In the genomic region with DNA sequence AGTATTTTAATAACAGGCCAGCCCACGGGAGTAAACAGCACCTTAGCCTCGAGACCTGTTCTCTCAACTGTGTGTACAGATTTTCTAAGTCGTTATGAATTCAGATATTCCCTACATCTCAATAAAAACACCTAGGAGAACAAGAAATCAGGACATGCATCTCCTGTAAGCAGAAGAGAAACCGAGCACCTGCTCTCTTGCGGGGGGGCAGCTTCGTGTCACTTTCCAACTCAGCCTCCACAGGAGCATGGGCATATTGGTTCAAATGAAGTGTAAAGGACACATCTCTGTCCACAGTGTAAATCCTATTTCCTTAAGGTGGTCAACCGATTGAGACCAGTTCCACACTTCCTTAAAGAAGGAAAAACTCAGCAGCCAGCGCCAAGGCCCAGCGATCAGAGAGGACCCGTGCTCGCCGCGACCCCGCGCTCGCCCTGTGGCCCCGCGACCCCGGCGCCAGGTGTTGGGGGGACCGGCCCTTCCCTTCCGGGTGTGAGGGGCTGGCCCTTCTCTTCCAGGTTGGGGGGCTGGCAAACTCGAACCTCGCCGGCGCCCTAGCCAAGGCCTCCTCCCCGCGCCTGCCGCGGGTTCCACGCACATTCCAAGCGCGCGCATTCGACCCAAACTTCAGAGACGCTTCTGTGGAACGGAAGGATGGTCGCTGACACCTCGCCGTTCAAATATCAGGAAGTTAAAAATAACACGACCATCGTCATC, we compare ENCODE assay signal across 9 cellular contexts. TPM values are rescaled to one million over a fixed set of nuclear protein-coding genes. Genes with fewer than 3 reads are reported as not detected.
DNase-seq lines count a peak whose midpoint lies in the region; ATAC-seq, FAIRE-seq and TF ChIP-seq lines count a peak whose summit lies in the region.
"Had no signal": no experiment of that assay in that cellular context is flagged by ENCODE, and none has a peak within 500 bp of the region (broad histone marks: within the 10 kb centered on the region; RNA-seq: fewer than 3 reads in every experiment).

No MANE protein-coding gene starts in this region.

- TF ChIP-seq CTCF in astrocyte of the cerebellum (IDR thresholded peaks at IDR 0.05; ENCODE audit: low read depth, low read length, missing control alignments) (no peak), HepG2 (CRISPR knock-in tag; IDR thresholded peaks at IDR 0.05) (0 out of 2 replicates have a peak, but pooled peaks have one; percentile 6), suprapubic skin (IDR thresholded peaks at IDR 0.05) (no peak)

- in situ Hi-C loops in astrocyte of the cerebellum (cut with HindIII; ENCODE audit: low sequenced_read_pairs): no loop called here
- in situ Hi-C loops in HepG2 (cut with HindIII; ENCODE audit: extremely low pct_ligation_motif_present, low pct_unique_long_range_greater_than_20kb): no loop called here

- H3K79me2 ChIP-seq in HepG2 (ENCODE audit: insufficient read depth, low read length): peaks cover 39% of the 10 kb centered on the region

- CTCF ChIA-PET in activated CD4-positive, alpha-beta T cell treated with anti-CD3 and anti-CD28 coated beads, Interleukin-2, amount 10 ng/mL, durations not matched to agents 7 days and 5 days (lab: Charles Lee): no interaction called here
- CTCF ChIA-PET in HepG2 (lab: Yijun Ruan, JAX; ENCODE audit: low intra/inter-chr PET ratio, low total read pairs): no interaction called here

- TF ChIP-seq RAD21 in HepG2 (CRISPR knock-in tag; IDR thresholded peaks at IDR 0.05): no peak

- TF ChIP-seq EP300 in HepG2 (IDR thresholded peaks at IDR 0.05; ENCODE audit: low read depth in 2 of 2, low read length in 2 of 2) (no peak), HepG2 (CRISPR knock-in tag; IDR thresholded peaks at IDR 0.05; ENCODE audit: borderline replicate concordance) (no peak), suprapubic skin (IDR thresholded peaks at IDR 0.05) (no peak)

- no peak overlapping the region for H2AFZ ChIP-seq in HepG2 (ENCODE audit: low read length)

- POLR2A ChIA-PET in activated CD4-positive, alpha-beta T cell treated with anti-CD3 and anti-CD28 coated beads, Interleukin-2, amount 10 ng/mL, durations not matched to agents 7 days and 5 days (lab: Charles Lee): no interaction called here
- POLR2A ChIA-PET in HepG2 (lab: Yijun Ruan, JAX): interaction anchor here (2.0 to 11.0 kb wide), 4 partner anchors 15 to 87 kb away, joined by 4 to 156 read pairs (median 12); a partner anchor contains a TSS

- peak overlapping the region; percentile 98 for H3K4me2 ChIP-seq in HepG2 (ENCODE audit: low read depth, low read length)

- intact Hi-C loops in HepG2 (cut with micrococcal nuclease; ENCODE audit: unreplicated experiment): no loop called here

- no peaks in the 10 kb centered on the region for H3K9me3 ChIP-seq in HepG2 (ENCODE audit: low read length)
- H3K9me3 ChIP-seq in suprapubic skin: peaks cover 4% of the 10 kb centered on the region

- ATAC-seq in HepG2 (no peak), HG03378 (IDR thresholded peaks at IDR 0.05; ENCODE audit: unreplicated experiment) (no peak)

- H3K27ac Mint-ChIP-seq in activated CD4-positive, alpha-beta T cell treated with anti-CD3 and anti-CD28 coated beads, Interleukin-2, amount 10 ng/mL, durations not matched to agents 7 days and 5 days: peak overlapping the region; percentile 81

- H3K27me3 ChIP-seq in HepG2 (ENCODE audit: control insufficient read depth in 1 of 2, insufficient read depth in 2 of 2, low read length in 2 of 2) (peaks cover 0 to 5% of the 10 kb centered on the region in 2 experiments; a peak in 1 of 5 replicates), suprapubic skin (no peaks in the 10 kb centered on the region)

- H3K4me3 Mint-ChIP-seq in activated CD4-positive, alpha-beta T cell treated with anti-CD3 and anti-CD28 coated beads, Interleukin-2, amount 10 ng/mL, durations not matched to agents 7 days and 5 days: peak overlapping the region; percentile 69

- BruUV-seq in HepG2 (replicated peaks; lab: Mats Ljungman, UMichigan): no TSS peak

- H3K4me1 ChIP-seq in HepG2 (ENCODE audit: insufficient read depth, low read length): peaks cover 83% of the 10 kb centered on the region
- peaks cover 43% of the 10 kb centered on the region for H3K4me1 ChIP-seq in suprapubic skin

- H3K36me3 ChIP-seq in HepG2 (replicated peaks in 1 of 2; ENCODE audit: control insufficient read depth in 1 of 2, insufficient read depth in 2 of 2, low read length in 2 of 2) (no peaks in the 10 kb centered on the region; a peak in 1 of 5 replicates), suprapubic skin (peaks cover 3% of the 10 kb centered on the region)

- H3K36me3 Mint-ChIP-seq in activated CD4-positive, alpha-beta T cell treated with anti-CD3 and anti-CD28 coated beads, Interleukin-2, amount 10 ng/mL, durations not matched to agents 7 days and 5 days (ENCODE audit: low read depth): peaks cover 15% of the 10 kb centered on the region

- H3K9ac ChIP-seq in HepG2 (ENCODE audit: insufficient read depth, low read depth, low read length): peak overlapping the region; percentile 61

- WGBS in HepG2 (ENCODE audit: low lambda C conversion rate): 83% methylated on average over 41 of the region's 42 CpGs
- WGBS in suprapubic skin: 40% methylated on average over 32 of the region's 42 CpGs

- H3K4me3 ChIP-seq in astrocyte of the cerebellum (ENCODE audit: low read depth, low read length) (peak overlapping the region; percentile 91), HepG2 (replicated peaks in 1 of 3; ENCODE audit: insufficient read depth in 1 of 3, low read depth in 2 of 3, low read length in 3 of 3) (peak overlapping the region; percentile 0 to 99 (median 22); a peak in 3 of 6 replicates), suprapubic skin (peak overlapping the region; percentile 67)

- H4K20me1 ChIP-seq in HepG2 (ENCODE audit: insufficient read depth, low read length): peaks cover 25% of the 10 kb centered on the region

- TF ChIP-seq POLR2A in HepG2 (IDR thresholded peaks at IDR 0.05; ENCODE audit: insufficient read depth in 1 of 2, low read depth in 2 of 2, low read length in 2 of 2): no peak
- no peak for TF ChIP-seq POLR2A in suprapubic skin (IDR thresholded peaks at IDR 0.05)

- H3K27me3 Mint-ChIP-seq in activated CD4-positive, alpha-beta T cell treated with anti-CD3 and anti-CD28 coated beads, Interleukin-2, amount 10 ng/mL, durations not matched to agents 7 days and 5 days: no peaks in the 10 kb centered on the region

- H3K27ac ChIP-seq in HepG2 (ENCODE audit: extremely low read length, insufficient read depth, low read length): peak overlapping the region; percentile 84
- H3K27ac ChIP-seq in suprapubic skin: peak overlapping the region; percentile 92

- peaks cover 26% of the 10 kb centered on the region for H3K4me1 Mint-ChIP-seq in activated CD4-positive, alpha-beta T cell treated with anti-CD3 and anti-CD28 coated beads, Interleukin-2, amount 10 ng/mL, durations not matched to agents 7 days and 5 days

- FAIRE-seq in HepG2 (lab: Jason Lieb, UNC): no peak

- no peak for DNase-seq in activated CD4-positive, alpha-beta T cell treated with anti-CD3 and anti-CD28 coated beads, Interleukin-2, amount 10 ng/mL, durations not matched to agents 7 days and 5 days
- DNase-seq in activated CD4-positive, alpha-beta T cell treated with anti-CD3 and anti-CD28 coated beads for 4 hours: no peak
- DNase-seq in astrocyte of the cerebellum (ENCODE audit: low read depth) (no peak), HepG2 (ENCODE audit: low spot score) (no peak), suprapubic skin (ENCODE audit: low spot score in 2 of 2) (no peak), AG08396 (ENCODE audit: low spot score) (no peak), NCI-H526 treated with DMSO at 0.1 percent for 48 hours (lab: John Stamatoyannopoulos, UW) (no peak)

- peaks cover 4% of the 10 kb centered on the region for H3K9me3 Mint-ChIP-seq in activated CD4-positive, alpha-beta T cell treated with anti-CD3 and anti-CD28 coated beads, Interleukin-2, amount 10 ng/mL, durations not matched to agents 7 days and 5 days

RNA-seq across cellular contexts. Expression of a gene that starts 0.7 kb away (rescaled TPM):
- 10 to 100 TPM; 19.6 to 21.0 TPM for total RNA-seq in activated CD4-positive, alpha-beta T cell treated with anti-CD3 and anti-CD28 coated beads, Interleukin-2, amount 10 ng/mL, durations not matched to agents 7 days and 5 days
- total RNA-seq in HepG2 (2016; rRNA removed; fragmentation: Illumina TruSeq; extraction: Trizol): 8.8 and 13.0 TPM in 2 replicates
- total RNA-seq in HepG2 (2016; cell fraction: cytosol; rRNA removed; fragmentation: Illumina TruSeq; extraction: Trizol; ENCODE audit: low read depth): 4.1 and 4.9 TPM in 2 replicates
- 8.7 and 10.6 TPM in 2 replicates for total RNA-seq in HepG2 (2016; cell fraction: insoluble cytoplasmic fraction; rRNA removed; fragmentation: Illumina TruSeq; extraction: Trizol)
- 6.5 and 8.7 TPM in 2 replicates for total RNA-seq in HepG2 (2016; cell fraction: membrane; rRNA removed; fragmentation: Illumina TruSeq; extraction: Trizol)
- 19.0 and 22.6 TPM in 2 replicates for total RNA-seq in HepG2 (2016; cell fraction: nucleus; rRNA removed; fragmentation: Illumina TruSeq; extraction: Trizol)
- 38.1 and 48.2 TPM in 2 replicates for polyA plus RNA-seq in HepG2 (2011; rRNA removed)
- polyA plus RNA-seq in HepG2 (2011; cell fraction: cytosol; rRNA removed): 22.1 and 28.8 TPM in 2 replicates
- polyA plus RNA-seq in HepG2 (2011; cell fraction: nucleus; rRNA removed): 105 and 110 TPM in 2 replicates
- 34.7 and 61.3 TPM in 2 replicates for polyA plus RNA-seq in HepG2 (2012)
- polyA plus RNA-seq in HepG2 (2016; cell fraction: cytosol; fragmentation: Illumina TruSeq; extraction: Trizol; ENCODE audit: low read depth): 3.9 and 4.4 TPM in 2 replicates
- 12.2 TPM in 2 replicates for polyA plus RNA-seq in HepG2 (2016; cell fraction: insoluble cytoplasmic fraction; fragmentation: Illumina TruSeq; extraction: Trizol; ENCODE audit: low read depth)
- 6.9 and 8.4 TPM in 2 replicates for polyA plus RNA-seq in HepG2 (2016; cell fraction: membrane; fragmentation: Illumina TruSeq; extraction: Trizol; ENCODE audit: low read depth)
- polyA plus RNA-seq in HepG2 (2016; cell fraction: nucleus; fragmentation: Illumina TruSeq; extraction: Trizol; ENCODE audit: insufficient read depth, low read depth): 34.5 and 42.6 TPM in 2 replicates
- 8.2 and 18.1 TPM in 2 replicates for polyA minus RNA-seq in HepG2 (2011; rRNA and poly(A)+ RNA removed; ENCODE audit: low replicate concordance)
- 10.2 and 13.8 TPM in 2 replicates for polyA minus RNA-seq in HepG2 (2011; cell fraction: cytosol; rRNA and poly(A)+ RNA removed)
- polyA minus RNA-seq in HepG2 (2011; cell fraction: nucleus; rRNA and poly(A)+ RNA removed): 143 and 147 TPM in 2 replicates
- 100 to 1,000 TPM; 104 to 119 (median 118) TPM for total RNA-seq in suprapubic skin

RNA-seq across cellular contexts. Expression of a gene that starts 1.6 kb away (rescaled TPM):
- 10 to 100 TPM; 85.3 to 90.8 TPM for total RNA-seq in activated CD4-positive, alpha-beta T cell treated with anti-CD3 and anti-CD28 coated beads, Interleukin-2, amount 10 ng/mL, durations not matched to agents 7 days and 5 days
- total RNA-seq in HepG2 (2016; rRNA removed; fragmentation: Illumina TruSeq; extraction: Trizol): 246 and 290 TPM in 2 replicates
- total RNA-seq in HepG2 (2016; cell fraction: cytosol; rRNA removed; fragmentation: Illumina TruSeq; extraction: Trizol; ENCODE audit: low read depth): 198 and 234 TPM in 2 replicates
- total RNA-seq in HepG2 (2016; cell fraction: insoluble cytoplasmic fraction; rRNA removed; fragmentation: Illumina TruSeq; extraction: Trizol): 252 and 306 TPM in 2 replicates
- 319 and 324 TPM in 2 replicates for total RNA-seq in HepG2 (2016; cell fraction: membrane; rRNA removed; fragmentation: Illumina TruSeq; extraction: Trizol)
- 159 and 173 TPM in 2 replicates for total RNA-seq in HepG2 (2016; cell fraction: nucleus; rRNA removed; fragmentation: Illumina TruSeq; extraction: Trizol)
- 280 and 348 TPM in 2 replicates for polyA plus RNA-seq in HepG2 (2011; rRNA removed)
- polyA plus RNA-seq in HepG2 (2011; cell fraction: cytosol; rRNA removed): 192 and 226 TPM in 2 replicates
- polyA plus RNA-seq in HepG2 (2011; cell fraction: nucleus; rRNA removed): 139 and 154 TPM in 2 replicates
- polyA plus RNA-seq in HepG2 (2012): 301 and 382 TPM in 2 replicates
- 328 and 393 TPM in 2 replicates for polyA plus RNA-seq in HepG2 (2016; cell fraction: cytosol; fragmentation: Illumina TruSeq; extraction: Trizol; ENCODE audit: low read depth)
- 381 and 406 TPM in 2 replicates for polyA plus RNA-seq in HepG2 (2016; cell fraction: insoluble cytoplasmic fraction; fragmentation: Illumina TruSeq; extraction: Trizol; ENCODE audit: low read depth)
- polyA plus RNA-seq in HepG2 (2016; cell fraction: membrane; fragmentation: Illumina TruSeq; extraction: Trizol; ENCODE audit: low read depth): 353 and 372 TPM in 2 replicates
- 287 and 295 TPM in 2 replicates for polyA plus RNA-seq in HepG2 (2016; cell fraction: nucleus; fragmentation: Illumina TruSeq; extraction: Trizol; ENCODE audit: insufficient read depth, low read depth)
- polyA minus RNA-seq in HepG2 (2011; rRNA and poly(A)+ RNA removed; ENCODE audit: low replicate concordance): 137 and 198 TPM in 2 replicates
- polyA minus RNA-seq in HepG2 (2011; cell fraction: cytosol; rRNA and poly(A)+ RNA removed): 154 and 160 TPM in 2 replicates
- 316 and 328 TPM in 2 replicates for polyA minus RNA-seq in HepG2 (2011; cell fraction: nucleus; rRNA and poly(A)+ RNA removed)
- total RNA-seq in suprapubic skin: 10 to 100 TPM; 72.4 to 90.8 (median 73.0) TPM

RNA-seq across cellular contexts. Expression of a gene that starts 24.7 kb away (rescaled TPM):
- total RNA-seq in activated CD4-positive, alpha-beta T cell treated with anti-CD3 and anti-CD28 coated beads, Interleukin-2, amount 10 ng/mL, durations not matched to agents 7 days and 5 days: not detected
- total RNA-seq in HepG2 (2016; rRNA removed; fragmentation: Illumina TruSeq; extraction: Trizol): 0.22 TPM in 1 of 2 replicates, not detected in the other
- total RNA-seq in HepG2 (2016; cell fraction: cytosol; rRNA removed; fragmentation: Illumina TruSeq; extraction: Trizol; ENCODE audit: low read depth): not detected in 2 replicates
- total RNA-seq in HepG2 (2016; cell fraction: insoluble cytoplasmic fraction; rRNA removed; fragmentation: Illumina TruSeq; extraction: Trizol): 0.22 TPM in 1 of 2 replicates, not detected in the other
- total RNA-seq in HepG2 (2016; cell fraction: membrane; rRNA removed; fragmentation: Illumina TruSeq; extraction: Trizol): 0.77 and 0.93 TPM in 2 replicates
- total RNA-seq in HepG2 (2016; cell fraction: nucleus; rRNA removed; fragmentation: Illumina TruSeq; extraction: Trizol): not detected in 2 replicates
- 1.7 and 2.9 TPM in 2 replicates for polyA plus RNA-seq in HepG2 (2011; rRNA removed)
- polyA plus RNA-seq in HepG2 (2011; cell fraction: cytosol; rRNA removed): 0.89 and 1.5 TPM in 2 replicates
- polyA plus RNA-seq in HepG2 (2011; cell fraction: nucleus; rRNA removed): 0.82 and 1.1 TPM in 2 replicates
- polyA plus RNA-seq in HepG2 (2012): 1.5 and 2.3 TPM in 2 replicates
- polyA plus RNA-seq in HepG2 (2016; cell fraction: cytosol; fragmentation: Illumina TruSeq; extraction: Trizol; ENCODE audit: low read depth): 0.12 and 0.19 TPM in 2 replicates
- polyA plus RNA-seq in HepG2 (2016; cell fraction: insoluble cytoplasmic fraction; fragmentation: Illumina TruSeq; extraction: Trizol; ENCODE audit: low read depth): 0.35 TPM in 1 of 2 replicates, not detected in the other
- 0.22 and 0.45 TPM in 2 replicates for polyA plus RNA-seq in HepG2 (2016; cell fraction: membrane; fragmentation: Illumina TruSeq; extraction: Trizol; ENCODE audit: low read depth)
- 0.72 and 1.0 TPM in 2 replicates for polyA plus RNA-seq in HepG2 (2016; cell fraction: nucleus; fragmentation: Illumina TruSeq; extraction: Trizol; ENCODE audit: insufficient read depth, low read depth)
- not detected in 2 replicates for polyA minus RNA-seq in HepG2 (2011; rRNA and poly(A)+ RNA removed; ENCODE audit: low replicate concordance)
- 0.59 TPM in 1 of 2 replicates, not detected in the other for polyA minus RNA-seq in HepG2 (2011; cell fraction: cytosol; rRNA and poly(A)+ RNA removed)
- polyA minus RNA-seq in HepG2 (2011; cell fraction: nucleus; rRNA and poly(A)+ RNA removed): 1.4 and 1.5 TPM in 2 replicates
- 10 to 100 TPM in 1 of 4 donors, 1 to 10 TPM in 3; 4.0 to 11.0 (median 7.1) TPM for total RNA-seq in suprapubic skin
- total RNA-seq: lung microvascular endothelial cell had no signal

Comparison
In these comparisons a context has a peak if more than half of its experiments do, and no peak if none do; other contexts are left out.
1. H3K4me3 ChIP-seq: peak in every context shown above with its lines; median percentile 91 in astrocyte of the cerebellum; 67 in suprapubic skin; 22 in HepG2.